In genomic region chr15:73991726-73992593, GRCh38 we compare ENCODE assay signal across 1 cellular context.
A peak's percentile ranks its signal among the peaks of the same experiment; 100 is the strongest.
TF ChIP-seq lines count a peak whose summit lies in the region.

Gene STOML1 (minus strand): TSS chr15:73992295. CDS start chr15:73992223, 72 bp downstream.

TF ChIP-seq in GM12878, 131 proteins besides CTCF, POLR2A, EP300 and RAD21 (continued from another document and continues in another):
- no peak for TF ChIP-seq ZBTB4 (CRISPR knock-in tag; IDR thresholded peaks at IDR 0.05)
- 0 out of 2 replicates have a peak, but pooled peaks have one; percentile 12 for TF ChIP-seq CREM (IDR thresholded peaks at IDR 0.05; ENCODE audit: low read depth)
- TF ChIP-seq ZNF687 (IDR thresholded peaks at IDR 0.05) = peak; percentile 71
- no peak for TF ChIP-seq KAT2A (conservative IDR thresholded peaks at IDR 0.05; ENCODE audit: control insufficient read depth, low read depth, low read length)
- no peak for TF ChIP-seq BCLAF1 (IDR thresholded peaks at IDR 0.05)
- no peak for TF ChIP-seq ESRRA (IDR thresholded peaks at IDR 0.05; ENCODE audit: low read length)
- no peak for TF ChIP-seq KDM1A (IDR thresholded peaks at IDR 0.05; ENCODE audit: borderline replicate concordance)
- TF ChIP-seq E4F1 (IDR thresholded peaks at IDR 0.05; ENCODE audit: borderline replicate concordance, partially characterized antibody) = peak; percentile 31
- no peak for TF ChIP-seq IKZF2 (IDR thresholded peaks at IDR 0.05)
- TF ChIP-seq STAT1 (conservative IDR thresholded peaks at IDR 0.05) = peak; percentile 90; the same call in 1 of the 2 replicates
- no peak for TF ChIP-seq PAX8 (IDR thresholded peaks at IDR 0.05)
- TF ChIP-seq PML (IDR thresholded peaks at IDR 0.05; ENCODE audit: low read length) = no peak; the same call in 1 of the 2 replicates
- TF ChIP-seq BRCA1 (IDR thresholded peaks at IDR 0.05; ENCODE audit: low read depth, low read length) = no peak
- TF ChIP-seq NFYA (IDR thresholded peaks at IDR 0.05; ENCODE audit: borderline replicate concordance, low read depth, low read length) = no peak
- no peak for TF ChIP-seq HDGF (IDR thresholded peaks at IDR 0.05)
- 0 out of 2 replicates have a peak, but pooled peaks have one; percentile 37 for TF ChIP-seq REST (IDR thresholded peaks at IDR 0.05; ENCODE audit: low read depth, low read length)
- TF ChIP-seq POLR2AphosphoS5 (IDR thresholded peaks at IDR 0.05; ENCODE audit: low read length) = peak; percentile 66
- no peak for TF ChIP-seq USF2 (IDR thresholded peaks at IDR 0.05; ENCODE audit: borderline replicate concordance, low read depth, low read length)
- TF ChIP-seq TCF3 (IDR thresholded peaks at IDR 0.05; ENCODE audit: borderline replicate concordance, insufficient read depth, low read depth, low read length) = peak; percentile 74
- TF ChIP-seq EGR1 (IDR thresholded peaks at IDR 0.05; ENCODE audit: borderline replicate concordance in 1 of 2, low read depth in 2 of 2, low read length in 2 of 2) = peak in 1 of 2 experiments; percentile 93; a peak in 2 of 3 replicates
- TF ChIP-seq CBX5 (IDR thresholded peaks at IDR 0.05; ENCODE audit: low read depth) = no peak
- no peak for TF ChIP-seq HDAC2 (IDR thresholded peaks at IDR 0.05)
- TF ChIP-seq TAF1 (IDR thresholded peaks at IDR 0.05; ENCODE audit: borderline replicate concordance, low read depth, low read length) = peak; percentile 70
- TF ChIP-seq CEBPZ (IDR thresholded peaks at IDR 0.05; ENCODE audit: low read depth, low read length) = no peak
- TF ChIP-seq MTA2 (IDR thresholded peaks at IDR 0.05; ENCODE audit: low read depth) = no peak
- TF ChIP-seq BACH1 (IDR thresholded peaks at IDR 0.05; ENCODE audit: borderline replicate concordance) = peak; percentile 82; the same call in 1 of the 2 replicates
- no peak for TF ChIP-seq HSF1 (IDR thresholded peaks at IDR 0.05; ENCODE audit: low read depth, low read length)
- TF ChIP-seq NKRF (conservative IDR thresholded peaks at IDR 0.05) = peak; percentile 94
- no peak for TF ChIP-seq RAD51 (IDR thresholded peaks at IDR 0.05)
